ENCODE assay signal across 19 cellular contexts in genomic region chr6:19394051-19394450, GRCh38.
"Had no signal": no experiment of that assay in that cellular context is flagged by ENCODE, and none has a peak within 500 bp of the region (broad histone marks: within the 10 kb centered on the region; RNA-seq: fewer than 3 reads in every experiment).

No MANE protein-coding gene starts in this region.

- FAIRE-seq: colon, kidney, pancreas had no signal

- H3K4me3 ChIP-seq: dorsolateral prefrontal cortex, gastrocnemius medialis, mucosa of descending colon, pancreas, thoracic aorta, tibial nerve, upper lobe of left lung, uterus had no signal

- H3K27ac ChIP-seq: dorsolateral prefrontal cortex, gastrocnemius medialis, neutrophil, pancreas, thoracic aorta, tibial nerve, upper lobe of left lung, uterus had no signal

- H3K27me3 ChIP-seq: gastrocnemius medialis, neutrophil, pancreas, tibial nerve, upper lobe of left lung, uterus had no signal

- H3K4me1 ChIP-seq: gastrocnemius medialis, pancreas, upper lobe of left lung had no signal

- H3K9me3 ChIP-seq: gastrocnemius medialis, mucosa of descending colon, neutrophil, pancreas, thoracic aorta, tibial nerve, uterus had no signal

- H3K36me3 ChIP-seq: gastrocnemius medialis, neutrophil, pancreas, thoracic aorta, tibial nerve, upper lobe of left lung, uterus had no signal

- DNase-seq: dorsolateral prefrontal cortex; effector CD4-positive, alpha-beta T cell; endodermal cell; gastrocnemius medialis; head of caudate nucleus; kidney; mesenchymal stem cell; mucosa of descending colon; naive B cell; pancreas; stimulated activated CD4-positive, alpha-beta T cell treated with anti-CD3 and anti-CD28 coated beads, Interleukin-4, amount 100 ng/mL, for 4 hours; stimulated activated naive CD8-positive, alpha-beta T cell treated with anti-CD3 and anti-CD28 coated beads, Interleukin-15, Interleukin-2, amounts not matched to agents 100 U/mL and 50 U/mL, for 24 hours; substantia nigra; uterus had no signal
